ENCODE assay signal across 21 cellular contexts in the genomic region with DNA sequence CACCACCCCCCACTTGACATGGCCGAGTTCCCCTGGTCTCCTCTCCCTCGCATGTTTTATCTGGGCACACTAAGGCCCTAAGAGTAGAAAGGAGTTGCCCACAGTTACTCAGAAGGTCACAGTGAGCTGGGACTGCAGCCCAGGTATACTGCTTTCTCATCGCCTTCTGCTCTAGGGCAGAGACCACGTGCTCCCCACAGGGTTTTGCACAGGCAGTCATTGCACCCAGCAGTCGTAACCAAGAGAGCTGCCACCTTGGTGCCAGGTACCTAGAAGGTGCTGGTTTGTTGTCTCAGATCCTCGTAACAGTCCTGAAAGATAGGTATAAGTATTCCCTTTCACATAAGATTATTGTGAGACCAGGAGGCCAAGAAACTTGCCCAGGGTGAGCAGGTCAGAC. TPM values are rescaled to one million over a fixed set of nuclear protein-coding genes. Genes with fewer than 3 reads are reported as not detected.
A peak's percentile ranks its signal among the peaks of the same experiment; 100 is the strongest.
DNase-seq lines count a peak whose midpoint lies in the region; ATAC-seq and TF ChIP-seq lines count a peak whose summit lies in the region.
"Had no signal": no experiment of that assay in that cellular context is flagged by ENCODE, and none has a peak within 500 bp of the region (broad histone marks: within the 10 kb centered on the region; RNA-seq: fewer than 3 reads in every experiment).

No MANE protein-coding gene starts in this region.

- WGBS in hepatocyte (ENCODE audit: low lambda C conversion rate, missing lambda C conversion rate): 94% methylated on average over 6 of the region's 6 CpGs
- 93% methylated on average over 6 of the region's 6 CpGs for WGBS in smooth muscle cell (ENCODE audit: low lambda C conversion rate)

- no peak overlapping the region for H3K4me3 ChIP-seq in PC-9
- H3K4me3 ChIP-seq in hepatocyte: no peak overlapping the region
- no peak overlapping the region for H3K4me3 ChIP-seq in stomach smooth muscle (ENCODE audit: low read length in 2 of 2)
- no peak overlapping the region for H3K4me3 ChIP-seq in smooth muscle cell

- no peaks in the 10 kb centered on the region for H3K36me3 Mint-ChIP-seq in activated naive CD4-positive, alpha-beta T cell treated with anti-CD3 and anti-CD28 coated beads, Interleukin-2, amount 10 ng/mL, durations not matched to agents 7 days and 5 days
- H3K36me3 Mint-ChIP-seq in activated naive CD4-positive, alpha-beta T cell treated with anti-CD3 and anti-CD28 coated beads, Interleukin-2, amount 50 U/mL, for 72 hours: no peaks in the 10 kb centered on the region

- peaks cover 25% of the 10 kb centered on the region for H3K4me1 ChIP-seq in PC-9 (replicated peaks; ENCODE audit: insufficient read depth)
- peaks cover 4% of the 10 kb centered on the region for H3K4me1 ChIP-seq in hepatocyte (ENCODE audit: insufficient read depth)
- peaks cover 41% of the 10 kb centered on the region for H3K4me1 ChIP-seq in stomach smooth muscle (ENCODE audit: control insufficient read depth, insufficient read depth, low read length)
- peaks cover 6% of the 10 kb centered on the region for H3K4me1 ChIP-seq in smooth muscle cell (ENCODE audit: low read depth)

- peak overlapping the region; percentile 15 for H3K4me3 Mint-ChIP-seq in activated naive CD4-positive, alpha-beta T cell treated with anti-CD3 and anti-CD28 coated beads, Interleukin-2, amount 10 ng/mL, durations not matched to agents 7 days and 5 days

- peaks cover 5% of the 10 kb centered on the region for H3K27me3 Mint-ChIP-seq in activated naive CD4-positive, alpha-beta T cell treated with anti-CD3 and anti-CD28 coated beads, Interleukin-2, amount 10 ng/mL, durations not matched to agents 7 days and 5 days

- CTCF ChIA-PET in activated naive CD4-positive, alpha-beta T cell treated with anti-CD3 and anti-CD28 coated beads, Interleukin-2, amount 10 ng/mL, durations not matched to agents 7 days and 5 days (lab: Charles Lee): no interaction called here
- CTCF ChIA-PET in PC-9 (lab: Charles Lee): interaction anchor here (0.6 kb wide), 1 partner anchor 165 kb away, joined by 3 read pairs; no protein-coding TSS in a partner anchor

- H3K4me2 ChIP-seq in PC-9 (peak overlapping the region; percentile 92), hepatocyte (peak overlapping the region; percentile 96), smooth muscle cell (no peak overlapping the region)

- BruUV-seq in PC-9 (replicated peaks; lab: Mats Ljungman, UMichigan): no TSS peak

- peaks cover 11% of the 10 kb centered on the region for H3K4me1 Mint-ChIP-seq in activated naive CD4-positive, alpha-beta T cell treated with anti-CD3 and anti-CD28 coated beads, Interleukin-2, amount 10 ng/mL, durations not matched to agents 7 days and 5 days

- intact Hi-C loops in PC-9 (cut with micrococcal nuclease; ENCODE audit: unreplicated experiment) (no loop called here), left colon (cut with DNase I, micrococcal nuclease) (no loop called here)

- H3K27me3 ChIP-seq in PC-9 (ENCODE audit: insufficient read depth, low read depth) (no peaks in the 10 kb centered on the region), hepatocyte (no peaks in the 10 kb centered on the region), stomach smooth muscle (ENCODE audit: control insufficient read depth in 1 of 2, insufficient read depth in 2 of 2, low read length in 2 of 2) (no peaks in the 10 kb centered on the region), smooth muscle cell (ENCODE audit: low read depth) (no peaks in the 10 kb centered on the region)
- H3K27me3 ChIP-seq: BLaER1 treated with 17β-estradiol and CSF1 and Interleukin-3, amounts not matched to agents 10 nM and 100 nM had no signal

- peaks cover 10% of the 10 kb centered on the region for H3F3A ChIP-seq in PC-9 (ENCODE audit: insufficient read depth, low read depth)
- H3F3A ChIP-seq in smooth muscle cell (ENCODE audit: low read depth): no peaks in the 10 kb centered on the region

- no peak overlapping the region for H3K27ac Mint-ChIP-seq in activated naive CD4-positive, alpha-beta T cell treated with anti-CD3 and anti-CD28 coated beads, Interleukin-2, amount 10 ng/mL, durations not matched to agents 7 days and 5 days
- no peak overlapping the region for H3K27ac Mint-ChIP-seq in activated naive CD4-positive, alpha-beta T cell treated with anti-CD3 and anti-CD28 coated beads, Interleukin-2, amount 50 U/mL, for 72 hours
- H3K27ac Mint-ChIP-seq: GM23338 had no signal

- no peaks in the 10 kb centered on the region for H4K20me1 ChIP-seq in PC-9 (ENCODE audit: insufficient read depth)
- H4K20me1 ChIP-seq in hepatocyte (ENCODE audit: insufficient read depth, poor library complexity, severe bottlenecking): no peaks in the 10 kb centered on the region
- peaks cover 3% of the 10 kb centered on the region for H4K20me1 ChIP-seq in smooth muscle cell (ENCODE audit: low read depth)
- H4K20me1 ChIP-seq: BLaER1 treated with 17β-estradiol and CSF1 and Interleukin-3, amounts not matched to agents 10 nM and 100 nM had no signal

- TF ChIP-seq CTCF in PC-9 (conservative IDR thresholded peaks at IDR 0.05) (no peak), hepatocyte (IDR thresholded peaks at IDR 0.05; ENCODE audit: poor library complexity) (no peak), smooth muscle cell (IDR thresholded peaks at IDR 0.05; ENCODE audit: borderline replicate concordance, insufficient read depth, poor library complexity, severe bottlenecking) (no peak)

- H3K36me3 ChIP-seq in PC-9 (ENCODE audit: low read depth) (no peaks in the 10 kb centered on the region), hepatocyte (replicated peaks; ENCODE audit: insufficient read depth, low read depth) (no peaks in the 10 kb centered on the region), stomach smooth muscle (ENCODE audit: control insufficient read depth in 2 of 2, insufficient read depth in 2 of 2, low read length in 2 of 2) (peaks cover 0 to 4% of the 10 kb centered on the region in 2 donors), smooth muscle cell (ENCODE audit: low read depth) (no peaks in the 10 kb centered on the region)
- H3K36me3 ChIP-seq: BLaER1 treated with 17β-estradiol and CSF1 and Interleukin-3, amounts not matched to agents 10 nM and 100 nM had no signal

- no peaks in the 10 kb centered on the region for H3K9me3 ChIP-seq in PC-9 (ENCODE audit: insufficient read depth, low read depth)
- no peaks in the 10 kb centered on the region for H3K9me3 ChIP-seq in hepatocyte (ENCODE audit: low read depth)
- H3K9me3 ChIP-seq in stomach smooth muscle (ENCODE audit: control insufficient read depth in 2 of 2, low read length in 2 of 2): no peaks in the 10 kb centered on the region
- no peaks in the 10 kb centered on the region for H3K9me3 ChIP-seq in smooth muscle cell (replicated peaks; ENCODE audit: low read depth)
- H3K9me3 ChIP-seq: BLaER1 treated with 17β-estradiol and CSF1 and Interleukin-3, amounts not matched to agents 10 nM and 100 nM had no signal

- H3K9ac ChIP-seq in stomach smooth muscle (ENCODE audit: low read length in 2 of 2) (no peak overlapping the region), smooth muscle cell (ENCODE audit: low read depth) (no peak overlapping the region)

- no peak for ATAC-seq in activated naive CD4-positive, alpha-beta T cell treated with anti-CD3 and anti-CD28 coated beads, Interleukin-2, amount 50 U/mL, for 72 hours
- no peak for ATAC-seq in left colon
- ATAC-seq: GM23338 had no signal

- H3K27ac ChIP-seq in PC-9: no peak overlapping the region
- no peak overlapping the region for H3K27ac ChIP-seq in hepatocyte
- peak overlapping the region; percentile 6 for H3K27ac ChIP-seq in stomach smooth muscle (ENCODE audit: low read length)
- no peak overlapping the region for H3K27ac ChIP-seq in smooth muscle cell (ENCODE audit: low read depth)
- H3K27ac ChIP-seq: BLaER1 treated with 17β-estradiol and CSF1 and Interleukin-3, amounts not matched to agents 10 nM and 100 nM; SK-N-MC had no signal

- H3K79me2 ChIP-seq in PC-9 (ENCODE audit: low read depth) (peaks cover 10% of the 10 kb centered on the region), hepatocyte (peaks cover 17% of the 10 kb centered on the region), smooth muscle cell (ENCODE audit: low read depth) (peaks cover 30% of the 10 kb centered on the region)

- H3K9me3 Mint-ChIP-seq in activated naive CD4-positive, alpha-beta T cell treated with anti-CD3 and anti-CD28 coated beads, Interleukin-2, amount 10 ng/mL, durations not matched to agents 7 days and 5 days: no peaks in the 10 kb centered on the region
- H3K9me3 Mint-ChIP-seq in activated naive CD4-positive, alpha-beta T cell treated with anti-CD3 and anti-CD28 coated beads, Interleukin-2, amount 50 U/mL, for 72 hours: no peaks in the 10 kb centered on the region
- H3K9me3 Mint-ChIP-seq: GM23338 had no signal

- POLR2A ChIA-PET in PC-9 (lab: Charles Lee; ENCODE audit: unreplicated experiment): no interaction called here

- H3K9me2 ChIP-seq in PC-9 (ENCODE audit: insufficient read depth) (no peaks in the 10 kb centered on the region), hepatocyte (replicated peaks; ENCODE audit: insufficient read depth) (no peaks in the 10 kb centered on the region)

- H2AFZ ChIP-seq in PC-9: no peak overlapping the region
- H2AFZ ChIP-seq in hepatocyte: no peak overlapping the region
- no peak overlapping the region for H2AFZ ChIP-seq in smooth muscle cell (ENCODE audit: low read depth)
- H2AFZ ChIP-seq: GM23338 had no signal

- no peak for DNase-seq in activated naive CD4-positive, alpha-beta T cell treated with anti-CD3 and anti-CD28 coated beads, Interleukin-2, amount 10 ng/mL, durations not matched to agents 7 days and 5 days
- no peak for DNase-seq in activated naive CD4-positive, alpha-beta T cell treated with anti-CD3 and anti-CD28 coated beads, Interleukin-2, amount 50 U/mL, for 72 hours (ENCODE audit: low spot score in 2 of 2)
- no peak for DNase-seq in PC-9
- DNase-seq in hepatocyte (ENCODE audit: low spot score): no peak
- no peak for DNase-seq in left colon
- DNase-seq in smooth muscle cell (lab: John Stamatoyannopoulos, UW; ENCODE audit: unreplicated experiment): no peak
- DNase-seq in NK-92 (lab: John Stamatoyannopoulos, UW; ENCODE audit: unreplicated experiment): no peak
- DNase-seq: DMS 273 treated with DMSO at 0.1 percent for 48 hours; GF-D8; HCEC 1CT; NCI-H1105; NCI-H1694; NCI-H2081 treated with DMSO at 0.1 percent for 48 hours; NK-92 treated with Interleukin-12 subunit alpha and Interleukin-12 subunit beta, amount 100 ng/mL, for 24 hours; SHP77 had no signal

RNA-seq across cellular contexts. Expression of a gene that starts 1.8 kb away (rescaled TPM):
- total RNA-seq in activated naive CD4-positive, alpha-beta T cell treated with anti-CD3 and anti-CD28 coated beads, Interleukin-2, amount 50 U/mL, for 72 hours: 1 to 10 TPM in 1 of 2 donors, under 1 TPM in 1; 0.32 to 1.9 TPM
- total RNA-seq in PC-9 (2021): 11.5 and 14.8 TPM in 2 replicates
- total RNA-seq in hepatocyte: 3.1 and 6.3 TPM in 2 replicates
- 4.4 and 5.2 TPM in 2 replicates for polyA plus RNA-seq in hepatocyte
- total RNA-seq in left colon: 1 to 10 TPM; 3.2 to 3.8 TPM
- total RNA-seq in smooth muscle cell: 5.3 and 7.3 TPM in 2 replicates
- 4.9 and 6.0 TPM in 2 replicates for polyA plus RNA-seq in smooth muscle cell

RNA-seq across cellular contexts. Expression of a gene that starts 21.0 kb away (rescaled TPM):
- total RNA-seq in activated naive CD4-positive, alpha-beta T cell treated with anti-CD3 and anti-CD28 coated beads, Interleukin-2, amount 50 U/mL, for 72 hours: under 1 TPM in 1 of 2 donors, not detected in 1; 0.33 TPM
- total RNA-seq in PC-9 (2021) (not detected in 2 replicates), hepatocyte (18.1 and 18.4 TPM in 2 replicates), left colon (1 to 10 TPM; 3.5 to 6.4 TPM), smooth muscle cell (1.2 and 4.0 TPM in 2 replicates)
- polyA plus RNA-seq in hepatocyte (17.4 and 22.0 TPM in 2 replicates), smooth muscle cell (2.3 and 2.4 TPM in 2 replicates)
- total RNA-seq: A172, NCI-H460 had no signal
